ENCODE assay signal across 8 cellular contexts in the genomic region with DNA sequence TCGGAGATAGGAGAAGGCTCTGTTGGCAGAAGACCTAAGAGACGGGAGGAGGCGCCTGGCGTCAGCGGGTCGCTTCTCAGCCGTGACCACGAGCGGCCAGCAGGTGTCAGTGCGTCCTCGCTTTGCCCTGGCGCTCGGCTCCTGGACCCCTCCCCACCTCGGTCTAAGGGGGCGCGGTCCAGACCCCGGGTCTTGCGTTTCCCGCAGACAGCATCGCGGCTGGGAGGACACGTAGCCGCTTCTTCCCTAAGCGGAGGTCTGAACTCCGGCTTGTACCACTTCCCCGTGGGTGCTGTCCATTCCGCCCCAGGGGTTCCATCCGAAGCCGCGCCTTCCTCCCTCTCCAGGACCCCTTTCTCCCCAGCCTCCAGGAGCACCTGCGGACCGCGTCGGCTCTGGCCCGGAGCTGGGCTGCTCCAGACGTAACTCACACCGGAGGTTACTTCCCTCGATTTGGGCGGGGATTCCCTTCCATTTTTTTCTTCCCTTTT. TPM values are rescaled to one million over a fixed set of nuclear protein-coding genes. Genes with fewer than 3 reads are reported as not detected.
DNase-seq lines count a peak whose midpoint lies in the region; ATAC-seq and TF ChIP-seq lines count a peak whose summit lies in the region.

No MANE protein-coding gene starts in this region.

- H3K27ac ChIP-seq in ectodermal cell (ENCODE audit: insufficient read depth, low read depth, low read length, poor library complexity, severe bottlenecking): no peak overlapping the region

- H3K4me1 Mint-ChIP-seq in WTC11: peaks cover 10% of the 10 kb centered on the region

- H3K36me3 Mint-ChIP-seq in WTC11: no peaks in the 10 kb centered on the region

- peaks cover 55% of the 10 kb centered on the region for H3K27me3 Mint-ChIP-seq in WTC11 (ENCODE audit: low read depth)

- ATAC-seq in HG02678 (IDR thresholded peaks at IDR 0.05; ENCODE audit: unreplicated experiment) (peak; percentile 72), WTC11 (peak; percentile 82)

- peak overlapping the region; percentile 72 for H3K4me3 Mint-ChIP-seq in WTC11

- peaks cover 6% of the 10 kb centered on the region for H3K4me1 ChIP-seq in ectodermal cell (ENCODE audit: control insufficient read depth, insufficient read depth, low read length)

- 0% methylated on average over 39 of the region's 39 CpGs for WGBS in ectodermal cell, 2 experiments

- peak; percentile 37 for DNase-seq in activated T-cell treated with anti-CD3 and anti-CD28 coated beads for 24 hours (ENCODE audit: low read depth)
- DNase-seq in activated T-cell treated with anti-CD3 and anti-CD28 coated beads for 4 hours: no peak
- peak; percentile 27 for DNase-seq in NCI-H1694 (lab: John Stamatoyannopoulos, UW)
- peak; percentile 92 for DNase-seq in WTC11 (ENCODE audit: low spot score)
- peak; percentile 51 to 56 for DNase-seq in lung microvascular endothelial cell (ENCODE audit: low read depth in 2 of 2)
- DNase-seq in stimulated activated CD8-positive, alpha-beta memory T cell treated with anti-CD3 and anti-CD28 coated beads, Interleukin-4, amount 100 ng/mL, for 24 hours (ENCODE audit: low read depth): peak; percentile 33

- no peaks in the 10 kb centered on the region for H3K9me3 Mint-ChIP-seq in WTC11

- no peaks in the 10 kb centered on the region for H3K9me3 ChIP-seq in ectodermal cell (ENCODE audit: control insufficient read depth, low read length)

- POLR2A ChIA-PET in WTC11 (lab: Charles Lee): interaction anchor here (0.6 to 0.7 kb wide), 2 partner anchors 158 to 922 kb away, joined by 4 to 7 read pairs; no protein-coding TSS in a partner anchor

- peak; percentile 66; the same call in 1 of the 2 replicates for TF ChIP-seq CTCF in WTC11 (IDR thresholded peaks at IDR 0.05)

- CTCF ChIA-PET in WTC11 (lab: Charles Lee): interaction anchor here (0.6 to 3.9 kb wide), 52 partner anchors 17 to 1190 kb away, joined by 3 to 43 read pairs (median 5); partner anchors contain the start of genes BBIP1 and SHOC2

- H3K36me3 ChIP-seq in ectodermal cell (ENCODE audit: control insufficient read depth, insufficient read depth, low read length): no peaks in the 10 kb centered on the region

- no peak overlapping the region for H3K27ac Mint-ChIP-seq in WTC11

- H3K4me3 ChIP-seq in ectodermal cell (ENCODE audit: insufficient read depth, low read depth, low read length): peak overlapping the region; percentile 48

- H3K27me3 ChIP-seq in ectodermal cell (ENCODE audit: control insufficient read depth, insufficient read depth, low read length, poor library complexity, severe bottlenecking): peaks cover 61% of the 10 kb centered on the region

TF ChIP-seq in WTC11, 78 proteins besides CTCF, POLR2A, EP300 and RAD21:
- TF ChIP-seq SMAD3 (CRISPR knock-in tag; IDR thresholded peaks at IDR 0.05; ENCODE audit: borderline replicate concordance) (0 out of 2 replicates have a peak, but pooled peaks have one; percentile 31), ZNF232 (CRISPR knock-in tag; IDR thresholded peaks at IDR 0.05) (0 out of 2 replicates have a peak, but pooled peaks have one; percentile 33), PRDM15 (CRISPR knock-in tag; IDR thresholded peaks at IDR 0.05) (peak; percentile 51), FOXP1 (CRISPR knock-in tag; IDR thresholded peaks at IDR 0.05; ENCODE audit: borderline replicate concordance) (no peak), ZNF317 (CRISPR knock-in tag; IDR thresholded peaks at IDR 0.05; ENCODE audit: borderline replicate concordance, low read depth) (no peak), ZNF263 (CRISPR knock-in tag; IDR thresholded peaks at IDR 0.05; ENCODE audit: low read depth) (no peak), HMGXB4 (CRISPR knock-in tag; IDR thresholded peaks at IDR 0.05) (0 out of 2 replicates have a peak, but pooled peaks have one; percentile 46), NR3C1 (CRISPR knock-in tag; conservative IDR thresholded peaks at IDR 0.05; ENCODE audit: low read depth) (no peak), ZNF423 (CRISPR knock-in tag; IDR thresholded peaks at IDR 0.05) (peak; percentile 24; the same call in 1 of the 2 replicates), ZNF121 (CRISPR knock-in tag; IDR thresholded peaks at IDR 0.05) (no peak), ETV6 (CRISPR knock-in tag; IDR thresholded peaks at IDR 0.05) (0 out of 2 replicates have a peak, but pooled peaks have one; percentile 25), SP1 (CRISPR knock-in tag; conservative IDR thresholded peaks at IDR 0.05) (0 out of 2 replicates have a peak, but pooled peaks have one; percentile 8), ESRRA (CRISPR knock-in tag; IDR thresholded peaks at IDR 0.05; ENCODE audit: borderline replicate concordance) (no peak), ZBTB21 (CRISPR knock-in tag; IDR thresholded peaks at IDR 0.05; ENCODE audit: borderline replicate concordance) (0 out of 2 replicates have a peak, but pooled peaks have one; percentile 19)
- TF ChIP-seq, protein P1, sequence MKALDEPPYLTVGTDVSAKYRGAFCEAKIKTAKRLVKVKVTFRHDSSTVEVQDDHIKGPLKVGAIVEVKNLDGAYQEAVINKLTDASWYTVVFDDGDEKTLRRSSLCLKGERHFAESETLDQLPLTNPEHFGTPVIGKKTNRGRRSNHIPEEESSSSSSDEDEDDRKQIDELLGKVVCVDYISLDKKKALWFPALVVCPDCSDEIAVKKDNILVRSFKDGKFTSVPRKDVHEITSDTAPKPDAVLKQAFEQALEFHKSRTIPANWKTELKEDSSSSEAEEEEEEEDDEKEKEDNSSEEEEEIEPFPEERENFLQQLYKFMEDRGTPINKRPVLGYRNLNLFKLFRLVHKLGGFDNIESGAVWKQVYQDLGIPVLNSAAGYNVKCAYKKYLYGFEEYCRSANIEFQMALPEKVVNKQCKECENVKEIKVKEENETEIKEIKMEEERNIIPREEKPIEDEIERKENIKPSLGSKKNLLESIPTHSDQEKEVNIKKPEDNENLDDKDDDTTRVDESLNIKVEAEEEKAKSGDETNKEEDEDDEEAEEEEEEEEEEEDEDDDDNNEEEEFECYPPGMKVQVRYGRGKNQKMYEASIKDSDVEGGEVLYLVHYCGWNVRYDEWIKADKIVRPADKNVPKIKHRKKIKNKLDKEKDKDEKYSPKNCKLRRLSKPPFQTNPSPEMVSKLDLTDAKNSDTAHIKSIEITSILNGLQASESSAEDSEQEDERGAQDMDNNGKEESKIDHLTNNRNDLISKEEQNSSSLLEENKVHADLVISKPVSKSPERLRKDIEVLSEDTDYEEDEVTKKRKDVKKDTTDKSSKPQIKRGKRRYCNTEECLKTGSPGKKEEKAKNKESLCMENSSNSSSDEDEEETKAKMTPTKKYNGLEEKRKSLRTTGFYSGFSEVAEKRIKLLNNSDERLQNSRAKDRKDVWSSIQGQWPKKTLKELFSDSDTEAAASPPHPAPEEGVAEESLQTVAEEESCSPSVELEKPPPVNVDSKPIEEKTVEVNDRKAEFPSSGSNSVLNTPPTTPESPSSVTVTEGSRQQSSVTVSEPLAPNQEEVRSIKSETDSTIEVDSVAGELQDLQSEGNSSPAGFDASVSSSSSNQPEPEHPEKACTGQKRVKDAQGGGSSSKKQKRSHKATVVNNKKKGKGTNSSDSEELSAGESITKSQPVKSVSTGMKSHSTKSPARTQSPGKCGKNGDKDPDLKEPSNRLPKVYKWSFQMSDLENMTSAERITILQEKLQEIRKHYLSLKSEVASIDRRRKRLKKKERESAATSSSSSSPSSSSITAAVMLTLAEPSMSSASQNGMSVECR (CRISPR knock-in tag; IDR thresholded peaks at IDR 0.05; ENCODE audit: borderline replicate concordance): 0 out of 2 replicates have a peak, but pooled peaks have one; percentile 7

RNA-seq across cellular contexts. Expression of gene ADRA2A, which starts 0.6 kb away (rescaled TPM):
- 1.7 to 2.1 TPM (median 1.7 TPM) in 3 replicates for total RNA-seq in WTC11 (2021)
- polyA plus RNA-seq in ectodermal cell (2013, experiment 1 of 4): 7.4 TPM
- 5.5 TPM for polyA plus RNA-seq in ectodermal cell (2013, experiment 2 of 4)
- polyA plus RNA-seq in ectodermal cell (2013, experiment 3 of 4): 2.7 TPM
- 3.3 TPM for polyA plus RNA-seq in ectodermal cell (2013, experiment 4 of 4)
- total RNA-seq in lung microvascular endothelial cell: under 0.01 TPM in 2 replicates
